ENCODE assay signal across 8 cellular contexts in the genomic region with DNA sequence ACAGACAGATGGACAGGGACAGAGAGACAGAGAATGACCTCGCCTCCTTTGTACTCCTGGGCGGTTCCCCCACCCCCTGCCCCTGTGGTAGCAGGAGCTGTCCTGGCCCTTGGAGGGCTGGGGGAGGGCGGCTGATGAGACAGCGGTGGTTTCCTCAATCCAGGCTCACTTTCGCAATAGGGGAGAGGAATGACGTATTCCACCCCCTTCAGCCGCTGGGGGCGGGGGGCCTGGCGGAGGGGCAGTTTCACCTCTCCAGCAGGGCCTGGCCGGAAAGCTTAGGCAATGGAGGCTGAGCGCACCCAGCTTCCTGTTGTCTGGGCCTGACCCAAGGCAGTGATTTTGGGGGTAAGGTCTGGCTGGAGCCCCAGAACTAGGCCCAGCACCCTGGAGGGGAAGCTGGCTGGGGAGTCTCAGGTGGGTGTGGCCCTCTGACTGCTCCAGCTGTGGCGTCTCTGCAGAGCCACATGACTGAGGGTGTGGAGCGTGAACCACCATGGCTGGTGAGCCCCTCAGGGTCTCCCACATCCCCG. TPM values are rescaled to one million over a fixed set of nuclear protein-coding genes. Genes with fewer than 3 reads are reported as not detected.
A peak's percentile ranks its signal among the peaks of the same experiment; 100 is the strongest.
DNase-seq lines count a peak whose midpoint lies in the region; ATAC-seq, FAIRE-seq and TF ChIP-seq lines count a peak whose summit lies in the region.

No MANE protein-coding gene starts in this region.

- in situ Hi-C loops in transverse colon (cut with MboI; ENCODE audit: low pct_ligation_motif_present in 1 of 4, low pct_unique_long_range_greater_than_20kb in 1 of 4, low sequenced_read_pairs in 3 of 4), result no loop called here

- H3K27me3 ChIP-seq in pancreas (no peaks in the 10 kb centered on the region), transverse colon (no peaks in the 10 kb centered on the region)

- CTCF ChIA-PET in Calu3 (lab: Charles Lee), result interaction anchor here (0.6 to 6.4 kb wide), 9 partner anchors 10 to 762 kb away, joined by 3 to 66 read pairs (median 4); partner anchors contain the start of genes ACBD4 and HEXIM1
- CTCF ChIA-PET in HEK293 (lab: Yijun Ruan, JAX), result interaction anchor here (0.6 to 11.7 kb wide), 7 partner anchors 9 to 316 kb away, joined by 3 to 192 read pairs (median 18); partner anchors contain the start of genes ACBD4 and FMNL1

- TF ChIP-seq POLR2A in transverse colon (IDR thresholded peaks at IDR 0.05), result no peak

- no peaks in the 10 kb centered on the region for H3K9me3 ChIP-seq in HEK293 (ENCODE audit: control insufficient read depth, insufficient read depth, low read depth, low read length)
- no peaks in the 10 kb centered on the region for H3K9me3 ChIP-seq in pancreas
- no peaks in the 10 kb centered on the region for H3K9me3 ChIP-seq in transverse colon

- peaks cover 23% of the 10 kb centered on the region for H3K27me3 Mint-ChIP-seq in Calu3 (ENCODE audit: unreplicated experiment)
- no peaks in the 10 kb centered on the region for H3K27me3 Mint-ChIP-seq in activated T-cell treated with anti-CD3 and anti-CD28 coated beads, Interleukin-2, amount 50 U/mL, for 24 hours

- POLR2A ChIA-PET in HEK293 (lab: Yijun Ruan, JAX), result interaction anchor here (0.8 to 1.6 kb wide), 2 partner anchors 79 to 81 kb away, joined by 3 to 7 read pairs; partner anchors contain the start of gene HEXIM1

- H3K4me1 Mint-ChIP-seq in Calu3 (ENCODE audit: low read depth, unreplicated experiment), result peaks cover 22% of the 10 kb centered on the region
- H3K4me1 Mint-ChIP-seq in activated T-cell treated with anti-CD3 and anti-CD28 coated beads, Interleukin-2, amount 50 U/mL, for 24 hours (ENCODE audit: low read depth), result peaks cover 99% of the 10 kb centered on the region

- DNase-seq in Calu3 (peak; percentile 58), OCI-M1 (lab: John Stamatoyannopoulos, UW) (peak; percentile 91), fibroblast of mammary gland (ENCODE audit: low read depth) (peak; percentile 94), pancreas (peak in 4 of 6 donors; percentile 49 to 79 (median 63)), transverse colon (peak; percentile 87), cortex of kidney (lab: John Stamatoyannopoulos, UW) (no peak)
- peak; percentile 93 for DNase-seq in activated T-cell treated with anti-CD3 and anti-CD28 coated beads, Interleukin-2, amount 50 U/mL, for 24 hours

- TF ChIP-seq EP300 in transverse colon (IDR thresholded peaks at IDR 0.05; ENCODE audit: low read depth), result no peak

- no peak overlapping the region for H3K4me3 Mint-ChIP-seq in Calu3 (ENCODE audit: low read depth, unreplicated experiment)
- H3K4me3 Mint-ChIP-seq in activated T-cell treated with anti-CD3 and anti-CD28 coated beads, Interleukin-2, amount 50 U/mL, for 24 hours, result peak overlapping the region; percentile 98

- WGBS in pancreas, 2 donors, result 75 to 76% methylated on average over 14 of the region's 14 CpGs
- 54% methylated on average over 14 of the region's 14 CpGs; no CpG with 5 or more reads in 1 of the 2 donors for WGBS in transverse colon (ENCODE audit: low coverage in 1 of 2), 2 donors

- H3K4me3 ChIP-seq in HEK293 (ENCODE audit: low read depth, low read length) (no peak overlapping the region), fibroblast of mammary gland (ENCODE audit: control insufficient read depth, low read depth, low read length) (no peak overlapping the region), pancreas (peak overlapping the region in 1 of 4 donors; percentile 17), transverse colon (no peak overlapping the region)

- H3K36me3 ChIP-seq in HEK293 (ENCODE audit: control insufficient read depth in 2 of 2, insufficient read depth in 1 of 2, low read length in 2 of 2) (no peaks in the 10 kb centered on the region), pancreas (no peaks in the 10 kb centered on the region), transverse colon (no peaks in the 10 kb centered on the region)

- no peaks in the 10 kb centered on the region for H3K9me3 Mint-ChIP-seq in Calu3 (ENCODE audit: low read depth, unreplicated experiment)
- no peaks in the 10 kb centered on the region for H3K9me3 Mint-ChIP-seq in activated T-cell treated with anti-CD3 and anti-CD28 coated beads, Interleukin-2, amount 50 U/mL, for 24 hours

- H3K27ac ChIP-seq in HEK293 (ENCODE audit: extremely low read depth, low read depth, low read length), result no peak overlapping the region
- peak overlapping the region in 3 of 4 donors; percentile 10 to 71 (median 64) for H3K27ac ChIP-seq in pancreas
- H3K27ac ChIP-seq in transverse colon, result peak overlapping the region; percentile 76 to 84 (median 83)

- H3K4me1 ChIP-seq in HEK293 (ENCODE audit: control insufficient read depth, insufficient read depth, low read length) (no peaks in the 10 kb centered on the region; the same call in 1 of the 2 replicates), pancreas (peaks cover 8 to 14% (median 11%) of the 10 kb centered on the region in 3 donors), transverse colon (peaks cover 8 to 50% (median 27%) of the 10 kb centered on the region in 4 donors)

- H3K27ac Mint-ChIP-seq in Calu3 (ENCODE audit: unreplicated experiment), result no peak overlapping the region
- H3K27ac Mint-ChIP-seq in activated T-cell treated with anti-CD3 and anti-CD28 coated beads, Interleukin-2, amount 50 U/mL, for 24 hours, result peak overlapping the region; percentile 99

- intact Hi-C loops in Calu3 (cut with micrococcal nuclease; ENCODE audit: unreplicated experiment), result no loop called here
- intact Hi-C loops in pancreas (cut with DNase I), result loop anchor here in 1 of 3 donors (10.0 kb wide), 1 partner anchor 596 kb away; no protein-coding TSS in a partner anchor
- intact Hi-C loops in transverse colon (cut with DNase I; ENCODE audit: low total_unique reads), result no loop called here

- peaks cover 9% of the 10 kb centered on the region for H3K36me3 Mint-ChIP-seq in Calu3 (ENCODE audit: insufficient read depth, unreplicated experiment)
- peaks cover 62% of the 10 kb centered on the region for H3K36me3 Mint-ChIP-seq in activated T-cell treated with anti-CD3 and anti-CD28 coated beads, Interleukin-2, amount 50 U/mL, for 24 hours (ENCODE audit: low read depth)

- no TSS peak for BruUV-seq in Calu3 (replicated peaks; lab: Mats Ljungman, UMichigan)

- FAIRE-seq in pancreas (lab: Jason Lieb, UNC), result no peak

- TF ChIP-seq CTCF in Calu3 (IDR thresholded peaks at IDR 0.05; ENCODE audit: unreplicated experiment), result no peak
- no peak for TF ChIP-seq CTCF in HEK293 (tag by site-specific recombination; IDR thresholded peaks at IDR 0.05)
- no peak for TF ChIP-seq CTCF in fibroblast of mammary gland (conservative IDR thresholded peaks at IDR 0.05; ENCODE audit: control insufficient read depth, insufficient read depth, low read depth, low read length)
- no peak for TF ChIP-seq CTCF in pancreas (IDR thresholded peaks at IDR 0.05)
- TF ChIP-seq CTCF in transverse colon (IDR thresholded peaks at IDR 0.05), result no peak

- ATAC-seq in pancreas, result peak; percentile 4 to 71 (median 57)

TF ChIP-seq in HEK293, 187 proteins besides CTCF, POLR2A, EP300 and RAD21 (continues in another document):
- TF ChIP-seq PRDM1 (tag by site-specific recombination; IDR thresholded peaks at IDR 0.05), result peak; percentile 61
- no peak for TF ChIP-seq ZNF354C (tag by site-specific recombination; IDR thresholded peaks at IDR 0.05; ENCODE audit: borderline replicate concordance, low read depth)
- TF ChIP-seq ZNF398 (tag by site-specific recombination; IDR thresholded peaks at IDR 0.05), result peak; percentile 88
- peak; percentile 69 for TF ChIP-seq KLF8 (tag by site-specific recombination; IDR thresholded peaks at IDR 0.05)
- TF ChIP-seq ZNF223 (tag by site-specific recombination; IDR thresholded peaks at IDR 0.05), result no peak
- peak; percentile 82 for TF ChIP-seq SP7 (tag by site-specific recombination; IDR thresholded peaks at IDR 0.05)
- 0 out of 2 replicates have a peak, but pooled peaks have one; percentile 26 for TF ChIP-seq ZNF2 (tag by site-specific recombination; IDR thresholded peaks at IDR 0.05)
- peak; percentile 72 for TF ChIP-seq EGR2 (tag by site-specific recombination; IDR thresholded peaks at IDR 0.05; ENCODE audit: low read depth)
- TF ChIP-seq ZSCAN4 (tag by site-specific recombination; IDR thresholded peaks at IDR 0.05), result 0 out of 2 replicates have a peak, but pooled peaks have one; percentile 9

RNA-seq across cellular contexts. Expression of gene FMNL1, which starts 7.4 kb away (rescaled TPM):
- total RNA-seq in Calu3 (2022) (8.5 and 9.6 TPM in 2 replicates), pancreas (10 to 100 TPM in 2 of 6 donors, 1 to 10 TPM in 4; 1.9 to 22.1 (median 4.6) TPM), transverse colon (10 to 100 TPM in 2 of 4 donors, 1 to 10 TPM in 2; 1.2 to 17.5 (median 10.6) TPM)
- polyA plus RNA-seq in pancreas, result 1 to 10 TPM; 5.2 to 7.0 TPM

RNA-seq across cellular contexts. Expression of gene SPATA32, which starts 32.8 kb away (rescaled TPM):
- total RNA-seq in Calu3 (2022) (0.85 and 0.88 TPM in 2 replicates), pancreas (under 1 TPM in 2 of 6 donors, not detected in 4; 0.12 to 0.14 TPM), transverse colon (under 1 TPM in 1 of 4 donors, not detected in 3; 0.48 TPM)
- polyA plus RNA-seq in pancreas, result under 1 TPM; 0.07 to 0.19 TPM
